ENCODE assay signal across 1 cellular context in genomic region chr2:70784320-70784719, GRCh38.
A peak's percentile ranks its signal among the peaks of the same experiment; 100 is the strongest.
TF ChIP-seq lines count a peak whose summit lies in the region.

No MANE protein-coding gene starts in this region.

TF ChIP-seq in K562, 482 proteins besides CTCF, POLR2A, EP300 and RAD21 (continues in another document):
- TF ChIP-seq RCOR1 (IDR thresholded peaks at IDR 0.05; ENCODE audit: borderline replicate concordance in 1 of 2, low read depth in 2 of 2, low read length in 2 of 2), result peak in 1 of 2 experiments; percentile 11; a peak in 1 of 4 replicates
- TF ChIP-seq PCBP1 (IDR thresholded peaks at IDR 0.05; ENCODE audit: low read depth, low read length, poor library complexity, severe bottlenecking), result no peak
- TF ChIP-seq RNF2 (IDR thresholded peaks at IDR 0.05), result no peak
- TF ChIP-seq ZBTB49 (CRISPR knock-in tag; IDR thresholded peaks at IDR 0.05; ENCODE audit: borderline replicate concordance), result no peak
- no peak for TF ChIP-seq CBX2 (IDR thresholded peaks at IDR 0.05; ENCODE audit: insufficient read depth, low read length, poor library complexity, severe bottlenecking)
- peak in 1 of 2 experiments; percentile 79; a peak in 1 of 3 replicates for TF ChIP-seq CBX3 (IDR thresholded peaks at IDR 0.05; ENCODE audit: borderline replicate concordance in 1 of 2, low read length in 2 of 2)
- no peak for TF ChIP-seq ZNF717 (CRISPR knock-in tag; IDR thresholded peaks at IDR 0.05)
- TF ChIP-seq TOE1 (IDR thresholded peaks at IDR 0.05; ENCODE audit: borderline replicate concordance), result no peak
- TF ChIP-seq TOE1 (CRISPR knock-in tag; IDR thresholded peaks at IDR 0.05; ENCODE audit: borderline replicate concordance, low read depth), result no peak
- TF ChIP-seq ZC3H8 (IDR thresholded peaks at IDR 0.05), result no peak
- TF ChIP-seq ERF (CRISPR knock-in tag; IDR thresholded peaks at IDR 0.05), result no peak
- TF ChIP-seq CC2D1A (IDR thresholded peaks at IDR 0.05), result no peak
- TF ChIP-seq ZC3H4 (CRISPR knock-in tag; IDR thresholded peaks at IDR 0.05; ENCODE audit: borderline replicate concordance), result no peak
- TF ChIP-seq CHD4 (IDR thresholded peaks at IDR 0.05; ENCODE audit: insufficient read depth, insufficient replicate concordance, low read depth, low read length, poor library complexity, severe bottlenecking), result peak; percentile 61
- no peak for TF ChIP-seq ZNF696 (CRISPR knock-in tag; conservative IDR thresholded peaks at IDR 0.05)
- no peak for TF ChIP-seq ZSCAN32 (CRISPR knock-in tag; IDR thresholded peaks at IDR 0.05)
- TF ChIP-seq BCLAF1 (IDR thresholded peaks at IDR 0.05; ENCODE audit: borderline replicate concordance in 1 of 2, control insufficient read depth in 1 of 2, low read depth in 2 of 2, low read length in 1 of 2), result no peak
- no peak for TF ChIP-seq C11orf30 (IDR thresholded peaks at IDR 0.05; ENCODE audit: low read depth)
- TF ChIP-seq EGR1 (conservative IDR thresholded peaks at IDR 0.05), result no peak
- no peak for TF ChIP-seq ZNF699 (CRISPR knock-in tag; IDR thresholded peaks at IDR 0.05; ENCODE audit: insufficient replicate concordance)
- no peak for TF ChIP-seq ZNF41 (CRISPR knock-in tag; conservative IDR thresholded peaks at IDR 0.05)
- TF ChIP-seq PHF20 (IDR thresholded peaks at IDR 0.05; ENCODE audit: partially characterized antibody), result peak; percentile 32
- no peak for TF ChIP-seq NFRKB (IDR thresholded peaks at IDR 0.05; ENCODE audit: low read depth)
- no peak for TF ChIP-seq ZNF639 (CRISPR knock-in tag; conservative IDR thresholded peaks at IDR 0.05 in 1 of 2, IDR thresholded peaks at IDR 0.05 in 1 of 2)
- no peak for TF ChIP-seq HDAC1 (IDR thresholded peaks at IDR 0.05)
- no peak for TF ChIP-seq MLX (CRISPR knock-in tag; conservative IDR thresholded peaks at IDR 0.05)
- TF ChIP-seq STAT6 (CRISPR knock-in tag; IDR thresholded peaks at IDR 0.05), result no peak
- TF ChIP-seq ILF3 (IDR thresholded peaks at IDR 0.05; ENCODE audit: borderline replicate concordance), result no peak
- TF ChIP-seq CBX1 (IDR thresholded peaks at IDR 0.05; ENCODE audit: low read depth), result no peak
- no peak for TF ChIP-seq ZNF518B (CRISPR knock-in tag; IDR thresholded peaks at IDR 0.05)
- peak; percentile 78 to 90 for TF ChIP-seq KDM1A (IDR thresholded peaks at IDR 0.05)
- TF ChIP-seq IRF1 (CRISPR knock-in tag; IDR thresholded peaks at IDR 0.05; ENCODE audit: borderline replicate concordance), result no peak
- TF ChIP-seq ZBTB9 (CRISPR knock-in tag; IDR thresholded peaks at IDR 0.05), result no peak
- TF ChIP-seq ZNF75A (CRISPR knock-in tag; IDR thresholded peaks at IDR 0.05), result no peak
- no peak for TF ChIP-seq RFX5 (IDR thresholded peaks at IDR 0.05; ENCODE audit: low read depth, low read length)
- no peak for TF ChIP-seq COPS2 (conservative IDR thresholded peaks at IDR 0.05)
- no peak for TF ChIP-seq MNT (conservative IDR thresholded peaks at IDR 0.05)
- no peak for TF ChIP-seq THRB (CRISPR knock-in tag; conservative IDR thresholded peaks at IDR 0.05)
- no peak for TF ChIP-seq SPI1 (IDR thresholded peaks at IDR 0.05; ENCODE audit: borderline replicate concordance, low read depth, low read length)
- TF ChIP-seq BRD4 (IDR thresholded peaks at IDR 0.05), result no peak
- peak; percentile 81; the same call in 1 of the 2 replicates for TF ChIP-seq HDAC2 (IDR thresholded peaks at IDR 0.05)
- TF ChIP-seq KDM5B (IDR thresholded peaks at IDR 0.05; ENCODE audit: insufficient replicate concordance, low read depth, low read length), result no peak
- peak; percentile 97 for TF ChIP-seq BCOR (IDR thresholded peaks at IDR 0.05)
- TF ChIP-seq SAFB (IDR thresholded peaks at IDR 0.05; ENCODE audit: borderline replicate concordance, low read depth, low read length), result no peak
